10 cellular contexts compared by ENCODE assay signal in genomic region chr1:148734311-148734662, GRCh38. TPM values are rescaled to one million over a fixed set of nuclear protein-coding genes. Genes with fewer than 3 reads are reported as not detected.
DNase-seq lines count a peak whose midpoint lies in the region; ATAC-seq lines count a peak whose summit lies in the region.
"Not testable (repeated sequence)": the region's sequence is repeated elsewhere in the genome, so short reads cannot be mapped to it uniquely, and the experiment has no call there.
"Had no signal": no experiment of that assay in that cellular context is flagged by ENCODE, and none has a peak within 500 bp of the region (broad histone marks: within the 10 kb centered on the region; RNA-seq: fewer than 3 reads in every experiment).

No MANE protein-coding gene starts in this region.

- H3K9me3 Mint-ChIP-seq in activated CD8-positive, alpha-beta memory T cell treated with anti-CD3 and anti-CD28 coated beads, Interleukin-2, amount 10 ng/mL, durations not matched to agents 7 days and 5 days (ENCODE audit: low read depth); stimulated activated memory B cell treated with anti-CD40 and anti-IgM and Interleukin-4, amounts not matched to agents 10 μg/mL and 1 μg/mL and 100 μg/mL, for 72 hours: not testable (repeated sequence)

- H3K4me3 Mint-ChIP-seq in activated CD8-positive, alpha-beta memory T cell treated with anti-CD3 and anti-CD28 coated beads, Interleukin-2, amount 10 ng/mL, durations not matched to agents 7 days and 5 days; stimulated activated memory B cell treated with anti-CD40 and anti-IgM and Interleukin-4, amounts not matched to agents 10 μg/mL and 1 μg/mL and 100 μg/mL, for 72 hours: not testable (repeated sequence)

- ATAC-seq in GM18517 (IDR thresholded peaks at IDR 0.05; ENCODE audit: unreplicated experiment) (peak; percentile 26), GM19463 (IDR thresholded peaks at IDR 0.05; ENCODE audit: unreplicated experiment) (peak; percentile 43), GM21529 (IDR thresholded peaks at IDR 0.05; ENCODE audit: unreplicated experiment) (peak; percentile 54), HG02759 (IDR thresholded peaks at IDR 0.05; ENCODE audit: unreplicated experiment) (peak; percentile 52), HG03097 (IDR thresholded peaks at IDR 0.05; ENCODE audit: low FRiP score, unreplicated experiment) (peak; percentile 33), HG03469 (IDR thresholded peaks at IDR 0.05; ENCODE audit: unreplicated experiment) (peak; percentile 29)
- ATAC-seq in activated CD8-positive, alpha-beta memory T cell treated with anti-CD3 and anti-CD28 coated beads, Interleukin-2, amount 10 ng/mL, durations not matched to agents 7 days and 5 days, result peak; percentile 50
- ATAC-seq in stimulated activated memory B cell treated with anti-CD40 and anti-IgM and Interleukin-4, amounts not matched to agents 10 μg/mL and 1 μg/mL and 100 μg/mL, for 72 hours, result peak; percentile 51

- CTCF ChIA-PET in activated CD8-positive, alpha-beta memory T cell treated with anti-CD3 and anti-CD28 coated beads, Interleukin-2, amount 10 ng/mL, durations not matched to agents 7 days and 5 days (lab: Charles Lee), result not testable (repeated sequence)

- not testable (repeated sequence) for H3K27ac Mint-ChIP-seq in activated CD8-positive, alpha-beta memory T cell treated with anti-CD3 and anti-CD28 coated beads, Interleukin-2, amount 10 ng/mL, durations not matched to agents 7 days and 5 days; stimulated activated memory B cell treated with anti-CD40 and anti-IgM and Interleukin-4, amounts not matched to agents 10 μg/mL and 1 μg/mL and 100 μg/mL, for 72 hours

- not testable (repeated sequence) for DNase-seq in activated CD8-positive, alpha-beta memory T cell treated with anti-CD3 and anti-CD28 coated beads, Interleukin-2, amount 10 ng/mL, durations not matched to agents 7 days and 5 days

- not testable (repeated sequence) for H3K4me1 Mint-ChIP-seq in activated CD8-positive, alpha-beta memory T cell treated with anti-CD3 and anti-CD28 coated beads, Interleukin-2, amount 10 ng/mL, durations not matched to agents 7 days and 5 days; stimulated activated memory B cell treated with anti-CD40 and anti-IgM and Interleukin-4, amounts not matched to agents 10 μg/mL and 1 μg/mL and 100 μg/mL, for 72 hours

- H3K36me3 Mint-ChIP-seq in activated CD8-positive, alpha-beta memory T cell treated with anti-CD3 and anti-CD28 coated beads, Interleukin-2, amount 10 ng/mL, durations not matched to agents 7 days and 5 days; stimulated activated memory B cell treated with anti-CD40 and anti-IgM and Interleukin-4, amounts not matched to agents 10 μg/mL and 1 μg/mL and 100 μg/mL, for 72 hours: not testable (repeated sequence)

- not testable (repeated sequence) for H3K27me3 Mint-ChIP-seq in activated CD8-positive, alpha-beta memory T cell treated with anti-CD3 and anti-CD28 coated beads, Interleukin-2, amount 10 ng/mL, durations not matched to agents 7 days and 5 days; stimulated activated memory B cell treated with anti-CD40 and anti-IgM and Interleukin-4, amounts not matched to agents 10 μg/mL and 1 μg/mL and 100 μg/mL, for 72 hours

RNA-seq across cellular contexts. Expression of gene NUDT4B, which starts 14.3 kb away (rescaled TPM):
- under 1 TPM in 1 of 2 experiments, not detected in 1; 0.84 TPM for total RNA-seq in activated CD8-positive, alpha-beta memory T cell treated with anti-CD3 and anti-CD28 coated beads, Interleukin-2, amount 10 ng/mL, durations not matched to agents 7 days and 5 days
- total RNA-seq: kidney, left ventricle myocardium superior had no signal
